ENCODE assay signal across 20 cellular contexts in the genomic region with DNA sequence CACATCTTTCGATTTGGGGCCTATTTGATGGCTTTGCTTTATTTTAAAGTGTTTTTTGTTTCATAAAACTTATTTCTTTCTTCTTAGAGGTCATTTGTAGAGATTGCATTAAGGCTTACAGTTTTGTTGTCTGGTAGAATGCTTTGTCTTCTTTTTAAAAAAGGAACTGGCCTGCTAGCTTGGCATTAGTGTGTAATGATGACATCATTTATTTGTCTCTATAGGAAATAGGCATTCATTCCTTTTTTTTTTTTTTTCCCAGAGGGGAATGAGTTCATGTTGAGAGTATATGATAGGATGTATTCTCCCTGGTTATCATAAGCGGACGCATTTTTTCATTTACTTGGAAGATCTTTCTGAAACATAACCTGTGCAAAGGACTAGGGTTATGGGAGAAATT. TPM values are rescaled to one million over a fixed set of nuclear protein-coding genes. Genes with fewer than 3 reads are reported as not detected.
"Had no signal": no experiment of that assay in that cellular context is flagged by ENCODE, and none has a peak within 500 bp of the region (broad histone marks: within the 10 kb centered on the region; RNA-seq: fewer than 3 reads in every experiment).

No MANE protein-coding gene starts in this region.

- H3K9me3 ChIP-seq: sigmoid colon, suprapubic skin had no signal

- DNase-seq: activated CD4-positive, alpha-beta T cell treated with anti-CD3 and anti-CD28 coated beads, Interleukin-2, amount 50 U/mL, for 1 hour; activated CD4-positive, CD25-positive, alpha-beta regulatory T cell; activated naive CD4-positive, alpha-beta T cell treated with anti-CD3 and anti-CD28 coated beads, Interleukin-2, amount 50 U/mL, for 16 hours; activated T-cell treated with anti-CD3 and anti-CD28 coated beads for 4 hours; body of pancreas; cerebellar nuclear complex; dermis blood vessel endothelial cell; endodermal cell; head of caudate nucleus; left colon; sigmoid colon; stimulated activated CD4-positive, alpha-beta T cell treated with anti-CD3 and anti-CD28 coated beads, Interleukin-12 subunit alpha, Interleukin-12 subunit beta, amount 100 ng/mL, for 4 hours; stimulated activated naive CD4-positive, alpha-beta T cell; T-helper 17 cell had no signal

- FAIRE-seq: TTC549 had no signal

- H3K36me3 ChIP-seq: esophagus muscularis mucosa, sigmoid colon, suprapubic skin had no signal

- H3K27ac Mint-ChIP-seq: nephron, T-helper 17 cell had no signal

- ATAC-seq: body of pancreas, left colon, T-helper 17 cell had no signal

- H3K4me3 ChIP-seq: body of pancreas, esophagus muscularis mucosa, sigmoid colon, suprapubic skin had no signal

- H3K9me3 Mint-ChIP-seq: nephron had no signal

- H3K27ac ChIP-seq: body of pancreas, esophagus muscularis mucosa, sigmoid colon, suprapubic skin had no signal

- H3K4me1 Mint-ChIP-seq: nephron, T-helper 17 cell had no signal

- H3K4me3 Mint-ChIP-seq: endodermal cell, nephron, T-helper 17 cell had no signal

- H3K4me1 ChIP-seq: body of pancreas, esophagus muscularis mucosa, sigmoid colon had no signal

- H3K27me3 Mint-ChIP-seq: T-helper 17 cell had no signal

- H3K27me3 ChIP-seq: body of pancreas, sigmoid colon, suprapubic skin had no signal

RNA-seq across cellular contexts. Expression of gene CYP24A1, which starts 45.6 kb away (rescaled TPM):
- total RNA-seq: body of pancreas, dermis blood vessel endothelial cell, esophagus muscularis mucosa, left colon, lung microvascular endothelial cell, pulmonary artery endothelial cell, sigmoid colon had no signal

RNA-seq across cellular contexts. Expression of gene BCAS1, which starts 57.8 kb away (rescaled TPM):
- total RNA-seq: dermis blood vessel endothelial cell, endodermal cell, lung microvascular endothelial cell, pulmonary artery endothelial cell had no signal
